In genomic region chrX:142702749-142703148, GRCh38 we compare ENCODE assay signal across 39 cellular contexts.
"Had no signal": no experiment of that assay in that cellular context is flagged by ENCODE, and none has a peak within 500 bp of the region (broad histone marks: within the 10 kb centered on the region; RNA-seq: fewer than 3 reads in every experiment).

No MANE protein-coding gene starts in this region.

- H3K36me3 ChIP-seq: adrenal gland, ascending aorta, brain microvascular endothelial cell, breast epithelium, cardiac muscle cell had no signal

- H3K27me3 ChIP-seq: adrenal gland, ascending aorta, body of pancreas, brain microvascular endothelial cell, breast epithelium, cardiac muscle cell had no signal

- H3K36me3 Mint-ChIP-seq: activated naive CD4-positive, alpha-beta T cell treated with anti-CD3 and anti-CD28 coated beads, Interleukin-2, amount 10 ng/mL, durations not matched to agents 7 days and 5 days; activated naive CD4-positive, alpha-beta T cell treated with anti-CD3 and anti-CD28 coated beads, Interleukin-2, amount 50 U/mL, for 24 hours; activated naive CD4-positive, alpha-beta T cell treated with anti-CD3 and anti-CD28 coated beads, Interleukin-2, amount 50 U/mL, for 72 hours; activated naive CD8-positive, alpha-beta T cell; activated naive CD8-positive, alpha-beta T cell treated with anti-CD3 and anti-CD28 coated beads for 36 hours; activated naive CD8-positive, alpha-beta T cell treated with anti-CD3 and anti-CD28 coated beads, Interleukin-2, amount 10 ng/mL, durations not matched to agents 7 days and 5 days; brain had no signal

- H3K4me1 ChIP-seq: adrenal gland, ascending aorta, body of pancreas, breast epithelium had no signal

- H3K9me3 Mint-ChIP-seq: activated naive CD4-positive, alpha-beta T cell treated with anti-CD3 and anti-CD28 coated beads for 36 hours; activated naive CD4-positive, alpha-beta T cell treated with anti-CD3 and anti-CD28 coated beads, Interleukin-2, amount 10 ng/mL, durations not matched to agents 7 days and 5 days; activated naive CD4-positive, alpha-beta T cell treated with anti-CD3 and anti-CD28 coated beads, Interleukin-2, amount 50 U/mL, for 24 hours; activated naive CD4-positive, alpha-beta T cell treated with anti-CD3 and anti-CD28 coated beads, Interleukin-2, amount 50 U/mL, for 72 hours; activated naive CD8-positive, alpha-beta T cell treated with anti-CD3 and anti-CD28 coated beads for 36 hours; activated naive CD8-positive, alpha-beta T cell treated with anti-CD3 and anti-CD28 coated beads, Interleukin-2, amount 10 ng/mL, durations not matched to agents 7 days and 5 days; activated naive CD8-positive, alpha-beta T cell treated with anti-CD3 and anti-CD28 coated beads, Interleukin-2, amount 50 U/mL, for 24 hours; activated T-cell treated with anti-CD3 and anti-CD28 coated beads, Interleukin-2, amount 50 U/mL, for 24 hours; activated T-cell treated with anti-CD3 and anti-CD28 coated beads, Interleukin-2, amount 50 U/mL, for 4 hours; activated T-cell treated with anti-CD3 and anti-CD28 coated beads, Interleukin-2, amount 50 U/mL, for 72 hours; activated T-helper 1 cell treated with anti-CD3 and anti-CD28 coated beads, Interleukin-12 subunit alpha, Interleukin-12 subunit beta, Interleukin-2, Interleukin-4 antibody, amounts not matched to agents 30 ng/mL and 10 ng/mL and 1 ng/mL, durations not matched to agents 14 hours and 24 hours and 36 hours; activated T-helper 2 cell treated with anti-CD3 and anti-CD28 coated beads, Interferon-gamma antibody, Interleukin-2, Interleukin-4, amounts not matched to agents 10 μg/mL and 5 μg/mL and 100 μg/mL, durations not matched to agents 14 hours and 24 hours and 36 hours; brain; central memory CD8-positive, alpha-beta T cell had no signal

- H3K9me3 ChIP-seq: adrenal gland, ascending aorta, body of pancreas, breast epithelium had no signal

- H3K4me3 ChIP-seq: adrenal gland, ascending aorta, body of pancreas, breast epithelium, cardiac muscle cell had no signal

- DNase-seq: activated effector memory CD4-positive, alpha-beta T cell treated with anti-CD3 and anti-CD28 coated beads, Interleukin-2, amount 50 U/mL, for 16 hours; activated effector memory CD4-positive, alpha-beta T cell treated with Interleukin-2 at 50 U/mL for 16 hours; activated gamma-delta T cell; activated gamma-delta T cell treated with Interleukin-2 at 50 U/mL for 16 hours; activated naive CD4-positive, alpha-beta T cell; activated naive CD4-positive, alpha-beta T cell treated with anti-CD3 and anti-CD28 coated beads for 36 hours; activated naive CD4-positive, alpha-beta T cell treated with anti-CD3 and anti-CD28 coated beads, Interleukin-2, amount 10 ng/mL, durations not matched to agents 7 days and 5 days; activated naive CD4-positive, alpha-beta T cell treated with anti-CD3 and anti-CD28 coated beads, Interleukin-2, amount 50 U/mL, for 16 hours; activated naive CD4-positive, alpha-beta T cell treated with Interleukin-2 at 50 U/mL for 16 hours; activated naive CD8-positive, alpha-beta T cell treated with anti-CD3 and anti-CD28 coated beads for 36 hours; activated naive CD8-positive, alpha-beta T cell treated with anti-CD3 and anti-CD28 coated beads, Interleukin-2, amount 10 ng/mL, durations not matched to agents 7 days and 5 days; activated naive CD8-positive, alpha-beta T cell treated with anti-CD3 and anti-CD28 coated beads, Interleukin-2, amount 50 U/mL, for 24 hours; activated T-cell treated with anti-CD3 and anti-CD28 coated beads, Interleukin-2, amount 50 U/mL, for 1 hour; activated T-cell treated with anti-CD3 and anti-CD28 coated beads, Interleukin-2, amount 50 U/mL, for 24 hours; activated T-cell treated with anti-CD3 and anti-CD28 coated beads, Interleukin-2, amount 50 U/mL, for 4 hours; activated T-cell treated with anti-CD3 and anti-CD28 coated beads, Interleukin-2, amount 50 U/mL, for 48 hours; activated T-cell treated with anti-CD3 and anti-CD28 coated beads, Interleukin-2, amount 50 U/mL, for 72 hours; adrenal gland; amniotic stem cell; amygdala; anterior cingulate cortex; aorta; body of pancreas; brain microvascular endothelial cell; caudate nucleus; central memory CD4-positive, alpha-beta T cell; cerebellar nuclear complex had no signal

- FAIRE-seq: bronchial epithelial cell had no signal

- H3K27ac Mint-ChIP-seq: activated naive CD4-positive, alpha-beta T cell treated with anti-CD3 and anti-CD28 coated beads for 36 hours; activated naive CD4-positive, alpha-beta T cell treated with anti-CD3 and anti-CD28 coated beads, Interleukin-2, amount 10 ng/mL, durations not matched to agents 7 days and 5 days; activated naive CD4-positive, alpha-beta T cell treated with anti-CD3 and anti-CD28 coated beads, Interleukin-2, amount 50 U/mL, for 24 hours; activated naive CD4-positive, alpha-beta T cell treated with anti-CD3 and anti-CD28 coated beads, Interleukin-2, amount 50 U/mL, for 72 hours; activated naive CD8-positive, alpha-beta T cell; activated naive CD8-positive, alpha-beta T cell treated with anti-CD3 and anti-CD28 coated beads for 36 hours; activated naive CD8-positive, alpha-beta T cell treated with anti-CD3 and anti-CD28 coated beads, Interleukin-2, amount 10 ng/mL, durations not matched to agents 7 days and 5 days; activated naive CD8-positive, alpha-beta T cell treated with anti-CD3 and anti-CD28 coated beads, Interleukin-2, amount 50 U/mL, for 24 hours; activated T-cell treated with anti-CD3 and anti-CD28 coated beads, Interleukin-2, amount 50 U/mL, for 24 hours; activated T-cell treated with anti-CD3 and anti-CD28 coated beads, Interleukin-2, amount 50 U/mL, for 72 hours; activated T-helper 1 cell treated with anti-CD3 and anti-CD28 coated beads, Interleukin-12 subunit alpha, Interleukin-12 subunit beta, Interleukin-2, Interleukin-4 antibody, amounts not matched to agents 30 ng/mL and 10 ng/mL and 1 ng/mL, durations not matched to agents 14 hours and 24 hours and 36 hours; activated T-helper 17 cell treated with anti-CD3 and anti-CD28 coated beads, Interleukin-2, amount 50 U/mL, for 72 hours; activated T-helper 2 cell treated with anti-CD3 and anti-CD28 coated beads, Interferon-gamma antibody, Interleukin-2, Interleukin-4, amounts not matched to agents 10 μg/mL and 5 μg/mL and 100 μg/mL, durations not matched to agents 14 hours and 24 hours and 36 hours; brain had no signal

- H3K27me3 Mint-ChIP-seq: activated naive CD4-positive, alpha-beta T cell treated with anti-CD3 and anti-CD28 coated beads, Interleukin-2, amount 10 ng/mL, durations not matched to agents 7 days and 5 days; activated naive CD4-positive, alpha-beta T cell treated with anti-CD3 and anti-CD28 coated beads, Interleukin-2, amount 50 U/mL, for 24 hours; activated naive CD8-positive, alpha-beta T cell; activated naive CD8-positive, alpha-beta T cell treated with anti-CD3 and anti-CD28 coated beads for 36 hours; activated naive CD8-positive, alpha-beta T cell treated with anti-CD3 and anti-CD28 coated beads, Interleukin-2, amount 10 ng/mL, durations not matched to agents 7 days and 5 days; activated naive CD8-positive, alpha-beta T cell treated with anti-CD3 and anti-CD28 coated beads, Interleukin-2, amount 50 U/mL, for 24 hours; activated T-helper 17 cell treated with anti-CD3 and anti-CD28 coated beads, Interleukin-2, amount 50 U/mL, for 72 hours; brain; central memory CD8-positive, alpha-beta T cell had no signal

- H3K27ac ChIP-seq: adrenal gland, ascending aorta, body of pancreas, brain microvascular endothelial cell, breast epithelium, cardiac muscle cell had no signal

- H3K4me3 Mint-ChIP-seq: activated naive CD4-positive, alpha-beta T cell treated with anti-CD3 and anti-CD28 coated beads for 36 hours; activated naive CD4-positive, alpha-beta T cell treated with anti-CD3 and anti-CD28 coated beads, Interleukin-2, amount 10 ng/mL, durations not matched to agents 7 days and 5 days; activated naive CD4-positive, alpha-beta T cell treated with anti-CD3 and anti-CD28 coated beads, Interleukin-2, amount 50 U/mL, for 24 hours; activated naive CD8-positive, alpha-beta T cell; activated naive CD8-positive, alpha-beta T cell treated with anti-CD3 and anti-CD28 coated beads for 36 hours; activated naive CD8-positive, alpha-beta T cell treated with anti-CD3 and anti-CD28 coated beads, Interleukin-2, amount 10 ng/mL, durations not matched to agents 7 days and 5 days; activated naive CD8-positive, alpha-beta T cell treated with anti-CD3 and anti-CD28 coated beads, Interleukin-2, amount 50 U/mL, for 24 hours; activated T-cell treated with anti-CD3 and anti-CD28 coated beads, Interleukin-2, amount 50 U/mL, for 24 hours; activated T-cell treated with anti-CD3 and anti-CD28 coated beads, Interleukin-2, amount 50 U/mL, for 4 hours; activated T-cell treated with anti-CD3 and anti-CD28 coated beads, Interleukin-2, amount 50 U/mL, for 72 hours; activated T-helper 1 cell treated with anti-CD3 and anti-CD28 coated beads, Interleukin-12 subunit alpha, Interleukin-12 subunit beta, Interleukin-2, Interleukin-4 antibody, amounts not matched to agents 30 ng/mL and 10 ng/mL and 1 ng/mL, durations not matched to agents 14 hours and 24 hours and 36 hours; activated T-helper 17 cell treated with anti-CD3 and anti-CD28 coated beads, Interleukin-2, amount 50 U/mL, for 72 hours; brain; central memory CD8-positive, alpha-beta T cell had no signal

- H3K4me1 Mint-ChIP-seq: activated naive CD4-positive, alpha-beta T cell treated with anti-CD3 and anti-CD28 coated beads, Interleukin-2, amount 10 ng/mL, durations not matched to agents 7 days and 5 days; activated naive CD4-positive, alpha-beta T cell treated with anti-CD3 and anti-CD28 coated beads, Interleukin-2, amount 50 U/mL, for 24 hours; activated naive CD8-positive, alpha-beta T cell treated with anti-CD3 and anti-CD28 coated beads for 36 hours; activated naive CD8-positive, alpha-beta T cell treated with anti-CD3 and anti-CD28 coated beads, Interleukin-2, amount 10 ng/mL, durations not matched to agents 7 days and 5 days; activated naive CD8-positive, alpha-beta T cell treated with anti-CD3 and anti-CD28 coated beads, Interleukin-2, amount 50 U/mL, for 24 hours; activated T-helper 17 cell treated with anti-CD3 and anti-CD28 coated beads, Interleukin-2, amount 50 U/mL, for 72 hours; brain; central memory CD8-positive, alpha-beta T cell had no signal
